Comparison of ENCODE assay signal across 8 cellular contexts in the genomic region with DNA sequence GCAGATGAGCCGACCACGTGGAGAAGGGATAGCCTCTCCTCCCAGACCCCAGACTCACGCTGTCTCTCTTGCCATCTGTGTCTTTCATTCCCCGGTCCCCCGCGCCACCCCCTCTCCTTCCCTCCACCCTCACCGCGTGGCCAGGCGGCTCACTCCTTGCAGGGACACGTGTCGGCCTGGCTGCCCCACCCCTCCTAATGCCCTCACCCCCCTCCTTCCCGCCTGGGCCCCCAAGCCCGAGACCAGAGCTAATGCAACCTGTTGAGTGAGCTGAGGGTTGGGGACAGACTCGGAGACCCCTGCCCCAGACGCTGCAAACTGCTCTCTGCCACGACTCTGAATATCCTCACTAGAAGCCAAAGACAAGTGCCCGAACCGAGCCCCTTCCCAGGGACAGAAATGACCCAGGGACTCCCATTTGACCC. TPM values are rescaled to one million over a fixed set of nuclear protein-coding genes. Genes with fewer than 3 reads are reported as not detected.
DNase-seq lines count a peak whose midpoint lies in the region; ATAC-seq and TF ChIP-seq lines count a peak whose summit lies in the region.

No MANE protein-coding gene starts in this region.

- no peak overlapping the region for H3K27ac ChIP-seq in H9 (ENCODE audit: insufficient read length, low read depth, low read length)
- peak overlapping the region in 3 of 8 donors; percentile 46 to 59 (median 46) for H3K27ac ChIP-seq in spleen

- no peak overlapping the region for H4K8ac ChIP-seq in H9 (replicated peaks; ENCODE audit: insufficient read length, low read depth, low read length)

- no peak overlapping the region for H3K56ac ChIP-seq in H9 (ENCODE audit: insufficient read length, low read depth, low read length)

- peak overlapping the region in 1 of 3 experiments; percentile 73; a peak in 3 of 7 replicates for H3K27ac Mint-ChIP-seq in H9

- H3K4me3 ChIP-seq in AG04449 (ENCODE audit: low read depth, low read length): peak overlapping the region; percentile 45
- H3K4me3 ChIP-seq in epithelial cell of proximal tubule (ENCODE audit: low read depth, low read length): peak overlapping the region; percentile 45
- H3K4me3 ChIP-seq in spleen: peak overlapping the region; percentile 23 to 67 (median 35)

- peaks cover 4% of the 10 kb centered on the region; the same call in 1 of the 2 replicates for H3K4me1 ChIP-seq in H9 (ENCODE audit: insufficient read depth, low read length)
- peaks cover 0 to 22% (median 2%) of the 10 kb centered on the region in 6 donors for H3K4me1 ChIP-seq in spleen

- no peaks in the 10 kb centered on the region for H4K20me1 ChIP-seq in H9 (ENCODE audit: control insufficient read depth, insufficient read depth, insufficient read length)

- H2BK5ac ChIP-seq in H9 (ENCODE audit: insufficient read length, low read length): no peak overlapping the region

- no peak for ATAC-seq in HG03378 (IDR thresholded peaks at IDR 0.05; ENCODE audit: unreplicated experiment)

- H3K27me3 ChIP-seq in H9 (ENCODE audit: insufficient read depth, low read length): no peaks in the 10 kb centered on the region
- peaks cover 0 to 5% (median 0%) of the 10 kb centered on the region in 7 donors for H3K27me3 ChIP-seq in spleen (replicated peaks in 1 of 7)

- TF ChIP-seq CTCF in AG04449 (IDR thresholded peaks at IDR 0.05; ENCODE audit: insufficient read depth, low read length, missing control alignments): no peak
- no peak for TF ChIP-seq CTCF in H9 (conservative IDR thresholded peaks at IDR 0.05)
- no peak for TF ChIP-seq CTCF in epithelial cell of proximal tubule (conservative IDR thresholded peaks at IDR 0.05; ENCODE audit: low read depth, low read length)
- TF ChIP-seq CTCF in spleen (IDR thresholded peaks at IDR 0.05 in 8 of 11, conservative IDR thresholded peaks at IDR 0.05 in 3 of 11): no peak

- H3K9me3 ChIP-seq in H9 (ENCODE audit: control insufficient read depth, low read depth, low read length) (peaks cover 43% of the 10 kb centered on the region), spleen (no peaks in the 10 kb centered on the region)

- H2BK15ac ChIP-seq in H9 (ENCODE audit: low read depth, low read length): no peak overlapping the region

- no peak overlapping the region for H2AK5ac ChIP-seq in H9 (ENCODE audit: insufficient read length, low read length)

- CTCF ChIA-PET in AG04449 (lab: Yijun Ruan, JAX): interaction anchor here (2.9 kb wide), 1 partner anchor 26 kb away, joined by 11 read pairs; no protein-coding TSS in a partner anchor

- H3K79me1 ChIP-seq in H9 (ENCODE audit: insufficient read depth, low read depth, low read length, poor library complexity, severe bottlenecking): no peaks in the 10 kb centered on the region

- intact Hi-C loops in spleen (cut with DNase I; ENCODE audit: low total_unique reads): no loop called here

- no peaks in the 10 kb centered on the region for H3K79me2 ChIP-seq in H9 (ENCODE audit: insufficient read depth, low read length)

- no peak overlapping the region for H3K14ac ChIP-seq in H9 (ENCODE audit: insufficient read depth, low read length)

- no peak overlapping the region for H3T11ph ChIP-seq in H9 (ENCODE audit: low read length)

- no peak for DNase-seq in AG04449 (ENCODE audit: low read depth, low spot score)
- no peak for DNase-seq in H9
- peak; percentile 51 for DNase-seq in activated CD4-positive, CD25-positive, alpha-beta regulatory T cell treated with anti-CD3 and anti-CD28 coated beads, Interleukin-2, amount 50 U/mL, for 72 hours
- DNase-seq in epithelial cell of proximal tubule (ENCODE audit: low read depth): no peak
- peak; percentile 83 for DNase-seq in spleen
- no peak for DNase-seq in NCI-H128 (lab: John Stamatoyannopoulos, UW; ENCODE audit: unreplicated experiment)
- DNase-seq in kidney glomerular epithelial cell (lab: John Stamatoyannopoulos, UW): no peak

- no peak overlapping the region for H3K23ac ChIP-seq in H9 (ENCODE audit: insufficient read length, low read depth, low read length)

- no peak overlapping the region for H3K18ac ChIP-seq in H9 (ENCODE audit: insufficient read length, low read depth, low read length)

- POLR2A ChIA-PET in AG04449 (lab: Yijun Ruan, JAX): interaction anchor here (0.6 kb wide), 1 partner anchor 631 kb away, joined by 3 read pairs; a partner anchor contains a TSS

- no peak overlapping the region for H3K4ac ChIP-seq in H9 (ENCODE audit: low read depth, low read length)

- TF ChIP-seq POLR2A in spleen (IDR thresholded peaks at IDR 0.05): no peak

- peaks cover 23 to 37% of the 10 kb centered on the region in 2 experiments for H3K4me1 Mint-ChIP-seq in H9

- H3K9ac ChIP-seq in H9 (ENCODE audit: extremely low read depth, insufficient read length, low read length): peak overlapping the region; percentile 17

- no peak overlapping the region for H4K91ac ChIP-seq in H9 (ENCODE audit: insufficient read length, low read depth, low read length)

- H3K9me3 Mint-ChIP-seq in H9: peaks cover 80 to 86% of the 10 kb centered on the region in 2 experiments

- H3K23me2 ChIP-seq in H9 (ENCODE audit: insufficient read length, low read depth, low read length, poor library complexity, severe bottlenecking): peaks cover 8% of the 10 kb centered on the region

- peak overlapping the region; percentile 69 for H3K4me2 ChIP-seq in H9 (ENCODE audit: insufficient read depth, insufficient read length, low read length)

- WGBS in H9 (ENCODE audit: extremely low coverage, insufficient read length, low lambda C conversion rate): no CpG with 5 or more reads among the region's 18 CpGs
- WGBS in spleen, 5 donors: 0 to 33% (median 2%) methylated on average over 13 to 18 of the region's 18 CpGs

- H2BK120ac ChIP-seq in H9 (ENCODE audit: low read depth, low read length, poor library complexity, severe bottlenecking): no peak overlapping the region

- no peak overlapping the region for H2BK12ac ChIP-seq in H9 (ENCODE audit: insufficient read length, low read depth, low read length)

- H3K4me3 Mint-ChIP-seq in H9: peak overlapping the region; percentile 83 to 90

- H2AFZ ChIP-seq in H9 (ENCODE audit: low read length): no peak overlapping the region

- H3K27me3 Mint-ChIP-seq in H9 (ENCODE audit: low read depth): peaks cover 5% of the 10 kb centered on the region

- peaks cover 0 to 3% (median 0%) of the 10 kb centered on the region in 6 donors for H3K36me3 ChIP-seq in spleen

- H3K36me3 Mint-ChIP-seq in H9 (ENCODE audit: insufficient read depth in 1 of 3, low read depth in 3 of 3): peaks cover 23 to 31% (median 28%) of the 10 kb centered on the region in 3 experiments

- H4K5ac ChIP-seq in H9 (ENCODE audit: insufficient read length, low read depth, low read length): no peak overlapping the region

- H2BK20ac ChIP-seq in H9 (ENCODE audit: low read depth, low read length, poor library complexity, severe bottlenecking): no peak overlapping the region

RNA-seq across cellular contexts. Expression of a gene that starts 1.8 kb away (rescaled TPM):
- 25.1 and 28.3 TPM in 2 replicates for total RNA-seq in H9 (2021)
- total RNA-seq in epithelial cell of proximal tubule: 15.7 and 71.3 TPM in 2 replicates
- 10 to 100 TPM; 11.3 to 57.4 (median 21.1) TPM for total RNA-seq in spleen
- polyA plus RNA-seq in spleen: 10 to 100 TPM; 20.2 to 30.4 (median 23.5) TPM

RNA-seq across cellular contexts. Expression of a gene that starts 7.7 kb away (rescaled TPM):
- 49.4 and 52.8 TPM in 2 replicates for total RNA-seq in H9 (2021)
- 63.5 and 113 TPM in 2 replicates for total RNA-seq in epithelial cell of proximal tubule
- 10 to 100 TPM; 27.1 to 58.6 (median 38.5) TPM for total RNA-seq in spleen
- 10 to 100 TPM; 36.6 to 47.4 (median 41.0) TPM for polyA plus RNA-seq in spleen

RNA-seq across cellular contexts. Expression of a gene that starts 40.5 kb away (rescaled TPM):
- total RNA-seq in H9 (2021) (12.6 and 13.2 TPM in 2 replicates), epithelial cell of proximal tubule (6.6 and 18.7 TPM in 2 replicates), spleen (10 to 100 TPM in 5 of 7 donors, 1 to 10 TPM in 2; 9.8 to 20.8 (median 14.2) TPM)
- 1 to 10 TPM; 5.0 to 8.8 (median 7.3) TPM for polyA plus RNA-seq in spleen

RNA-seq across cellular contexts. Expression of a gene that starts 53.3 kb away (rescaled TPM):
- total RNA-seq in H9 (2021) (117 and 124 TPM in 2 replicates), epithelial cell of proximal tubule (93.7 and 190 TPM in 2 replicates), spleen (10 to 100 TPM; 25.1 to 36.3 (median 32.0) TPM)
- polyA plus RNA-seq in spleen: 10 to 100 TPM; 46.4 to 62.3 (median 57.8) TPM

RNA-seq across cellular contexts. Expression of a gene that starts 56.5 kb away (rescaled TPM):
- total RNA-seq in H9 (2021): 0.29 TPM in 1 of 2 replicates, not detected in the other
- total RNA-seq in epithelial cell of proximal tubule: not detected in 2 replicates
- total RNA-seq in spleen: not detected
- not detected for polyA plus RNA-seq in spleen

Comparison
In these comparisons a context has a peak if more than half of its experiments do, and no peak if none do; other contexts are left out.
1. DNase-seq: peak in activated CD4-positive, CD25-positive, alpha-beta regulatory T cell treated with anti-CD3 and anti-CD28 coated beads, Interleukin-2, amount 50 U/mL, for 72 hours (single experiment) and spleen (single experiment); none in AG04449 (single experiment), H9 (single experiment), epithelial cell of proximal tubule (single experiment), NCI-H128 (single experiment) and kidney glomerular epithelial cell (single experiment).
2. Peak in every context shown above with its lines, with median percentiles within 50 percentile points of each other: H3K4me3 ChIP-seq.